In genomic region chr11:15446929-15447328, GRCh38 we compare ENCODE assay signal across 33 cellular contexts.
"Had no signal": no experiment of that assay in that cellular context is flagged by ENCODE, and none has a peak within 500 bp of the region (broad histone marks: within the 10 kb centered on the region; RNA-seq: fewer than 3 reads in every experiment).

No MANE protein-coding gene starts in this region.

- ATAC-seq: activated CD4-positive, alpha-beta T cell treated with anti-CD3 and anti-CD28 coated beads for 36 hours; activated CD8-positive, alpha-beta T cell treated with anti-CD3 and anti-CD28 coated beads, Interleukin-2, amount 10 ng/mL, durations not matched to agents 7 days and 5 days; activated naive CD8-positive, alpha-beta T cell treated with anti-CD3 and anti-CD28 coated beads, Interleukin-2, amount 50 U/mL, for 24 hours; PC-3; SK-N-SH treated with all-trans-retinoic acid at 6 μM for 48 hours had no signal

- DNase-seq: activated CD4-positive, alpha-beta T cell treated with anti-CD3 and anti-CD28 coated beads for 36 hours; activated CD4-positive, alpha-beta T cell treated with anti-CD3 and anti-CD28 coated beads, Interleukin-2, amount 10 ng/mL, durations not matched to agents 7 days and 5 days; activated CD4-positive, alpha-beta T cell treated with anti-CD3 and anti-CD28 coated beads, Interleukin-2, amount 50 U/mL, for 48 hours; activated CD8-positive, alpha-beta T cell treated with anti-CD3 and anti-CD28 coated beads, Interleukin-2, amount 10 ng/mL, durations not matched to agents 7 days and 5 days; activated gamma-delta T cell treated with Interleukin-2 at 50 U/mL for 16 hours; activated naive CD4-positive, alpha-beta T cell treated with anti-CD3 and anti-CD28 coated beads for 36 hours; activated naive CD8-positive, alpha-beta T cell treated with anti-CD3 and anti-CD28 coated beads, Interleukin-2, amount 50 U/mL, for 24 hours; activated T-cell treated with anti-CD3 and anti-CD28 coated beads, Interleukin-2, amount 50 U/mL, for 24 hours; anterior cingulate cortex; central memory CD4-positive, alpha-beta T cell; Karpas-422; KBM-7; NCI-H1105; NCI-H1417 treated with DMSO at 0.1 percent for 48 hours; NCI-H1930; NCI-H2081 treated with DMSO at 0.1 percent for 48 hours; NCI-H2171; NCI-H226; NCI-H446 treated with DMSO at 0.1 percent for 48 hours; NCI-H524; PC-3; Peyer's patch; RPMI8226; SIG-M5; SW 1271; T-helper 1 cell; T-helper 2 cell; T-helper 9 cell; WERI-Rb-1 had no signal

- H3K4me3 ChIP-seq: Peyer's patch had no signal

- H3K4me3 Mint-ChIP-seq: activated CD4-positive, alpha-beta T cell treated with anti-CD3 and anti-CD28 coated beads for 36 hours; activated CD4-positive, alpha-beta T cell treated with anti-CD3 and anti-CD28 coated beads, Interleukin-2, amount 10 ng/mL, durations not matched to agents 7 days and 5 days; activated CD8-positive, alpha-beta T cell treated with anti-CD3 and anti-CD28 coated beads, Interleukin-2, amount 10 ng/mL, durations not matched to agents 7 days and 5 days; activated naive CD4-positive, alpha-beta T cell treated with anti-CD3 and anti-CD28 coated beads for 36 hours; activated naive CD8-positive, alpha-beta T cell; activated naive CD8-positive, alpha-beta T cell treated with anti-CD3 and anti-CD28 coated beads, Interleukin-2, amount 50 U/mL, for 24 hours; activated T-cell treated with anti-CD3 and anti-CD28 coated beads, Interleukin-2, amount 50 U/mL, for 24 hours; activated T-helper 1 cell treated with anti-CD3 and anti-CD28 coated beads, Interleukin-12 subunit alpha, Interleukin-12 subunit beta, Interleukin-2, Interleukin-4 antibody, amounts not matched to agents 30 ng/mL and 10 ng/mL and 1 ng/mL, durations not matched to agents 14 hours and 24 hours and 36 hours; brain had no signal

- H3K9me3 ChIP-seq: Peyer's patch had no signal

- H3K36me3 Mint-ChIP-seq: activated naive CD8-positive, alpha-beta T cell; brain had no signal

- H3K4me1 Mint-ChIP-seq: activated CD4-positive, alpha-beta T cell treated with anti-CD3 and anti-CD28 coated beads for 36 hours; activated CD4-positive, alpha-beta T cell treated with anti-CD3 and anti-CD28 coated beads, Interleukin-2, amount 10 ng/mL, durations not matched to agents 7 days and 5 days; activated naive CD8-positive, alpha-beta T cell treated with anti-CD3 and anti-CD28 coated beads, Interleukin-2, amount 50 U/mL, for 24 hours; brain had no signal

- H3K27me3 ChIP-seq: Peyer's patch had no signal

- H3K4me1 ChIP-seq: Peyer's patch had no signal

- H3K36me3 ChIP-seq: Peyer's patch, WERI-Rb-1 had no signal

- H3K27me3 Mint-ChIP-seq: activated CD4-positive, alpha-beta T cell treated with anti-CD3 and anti-CD28 coated beads for 36 hours; activated CD4-positive, alpha-beta T cell treated with anti-CD3 and anti-CD28 coated beads, Interleukin-2, amount 10 ng/mL, durations not matched to agents 7 days and 5 days; activated naive CD8-positive, alpha-beta T cell treated with anti-CD3 and anti-CD28 coated beads, Interleukin-2, amount 50 U/mL, for 24 hours; activated T-cell treated with anti-CD3 and anti-CD28 coated beads, Interleukin-2, amount 50 U/mL, for 24 hours had no signal

- H3K27ac ChIP-seq: Peyer's patch, WERI-Rb-1 had no signal

- H3K9me3 Mint-ChIP-seq: activated CD4-positive, alpha-beta T cell treated with anti-CD3 and anti-CD28 coated beads, Interleukin-2, amount 10 ng/mL, durations not matched to agents 7 days and 5 days; activated naive CD4-positive, alpha-beta T cell treated with anti-CD3 and anti-CD28 coated beads for 36 hours; activated T-cell treated with anti-CD3 and anti-CD28 coated beads, Interleukin-2, amount 50 U/mL, for 24 hours; activated T-helper 1 cell treated with anti-CD3 and anti-CD28 coated beads, Interleukin-12 subunit alpha, Interleukin-12 subunit beta, Interleukin-2, Interleukin-4 antibody, amounts not matched to agents 30 ng/mL and 10 ng/mL and 1 ng/mL, durations not matched to agents 14 hours and 24 hours and 36 hours; brain had no signal

- H3K27ac Mint-ChIP-seq: activated CD4-positive, alpha-beta T cell treated with anti-CD3 and anti-CD28 coated beads for 36 hours; activated CD4-positive, alpha-beta T cell treated with anti-CD3 and anti-CD28 coated beads, Interleukin-2, amount 10 ng/mL, durations not matched to agents 7 days and 5 days; activated CD8-positive, alpha-beta T cell treated with anti-CD3 and anti-CD28 coated beads, Interleukin-2, amount 10 ng/mL, durations not matched to agents 7 days and 5 days; activated naive CD4-positive, alpha-beta T cell treated with anti-CD3 and anti-CD28 coated beads for 36 hours; activated naive CD8-positive, alpha-beta T cell; activated naive CD8-positive, alpha-beta T cell treated with anti-CD3 and anti-CD28 coated beads, Interleukin-2, amount 50 U/mL, for 24 hours; activated T-cell treated with anti-CD3 and anti-CD28 coated beads, Interleukin-2, amount 50 U/mL, for 24 hours; activated T-helper 1 cell treated with anti-CD3 and anti-CD28 coated beads, Interleukin-12 subunit alpha, Interleukin-12 subunit beta, Interleukin-2, Interleukin-4 antibody, amounts not matched to agents 30 ng/mL and 10 ng/mL and 1 ng/mL, durations not matched to agents 14 hours and 24 hours and 36 hours; brain had no signal
